8 cellular contexts compared by ENCODE assay signal in genomic region chr18:46343940-46344372, GRCh38.
DNase-seq lines count a peak whose midpoint lies in the region; ATAC-seq and TF ChIP-seq lines count a peak whose summit lies in the region.

No MANE protein-coding gene starts in this region.

- H3K27ac ChIP-seq in RWPE1 (peak overlapping the region; percentile 56), body of pancreas (no peak overlapping the region), prostate gland (no peak overlapping the region), brain microvascular endothelial cell (no peak overlapping the region)

- WGBS in body of pancreas, 2 donors = 47 to 54% methylated on average over 5 to 10 of the region's 10 CpGs
- WGBS in prostate gland = 45% methylated on average over 10 of the region's 10 CpGs

- TF ChIP-seq POLR2A in body of pancreas (IDR thresholded peaks at IDR 0.05) = no peak
- no peak for TF ChIP-seq POLR2A in prostate gland (IDR thresholded peaks at IDR 0.05)

- DNase-seq in activated gamma-delta T cell treated with Interleukin-2 at 50 U/mL for 16 hours (peak; percentile 20), activated gamma-delta T cell (lab: John Stamatoyannopoulos, UW) (no peak), RWPE1 (ENCODE audit: low spot score) (peak; percentile 18), body of pancreas (peak in 2 of 4 donors; percentile 13 to 21), prostate gland (ENCODE audit: low spot score) (peak; percentile 37), brain microvascular endothelial cell (no peak), HEK293T (ENCODE audit: extremely low spot score) (no peak)

- no peaks in the 10 kb centered on the region for H3K4me1 ChIP-seq in body of pancreas
- peaks cover 5% of the 10 kb centered on the region for H3K4me1 ChIP-seq in prostate gland (replicated peaks)

- POLR2A ChIA-PET in RWPE1 (lab: Yijun Ruan, JAX; ENCODE audit: low non-redundant PET) = no interaction called here
- POLR2A ChIA-PET in HEK293T (lab: Yijun Ruan, JAX) = no interaction called here

- intact Hi-C loops in body of pancreas (cut with DNase I) = no loop called here
- intact Hi-C loops in prostate gland (cut with DNase I) = no loop called here

- H3K36me3 ChIP-seq in body of pancreas (replicated peaks in 1 of 2; ENCODE audit: insufficient read depth in 1 of 2, low read depth in 2 of 2) = no peaks in the 10 kb centered on the region
- no peaks in the 10 kb centered on the region for H3K36me3 ChIP-seq in prostate gland
- no peaks in the 10 kb centered on the region for H3K36me3 ChIP-seq in brain microvascular endothelial cell (replicated peaks)

- H3K9me3 ChIP-seq in body of pancreas = no peaks in the 10 kb centered on the region
- H3K9me3 ChIP-seq in prostate gland = no peaks in the 10 kb centered on the region

- in situ Hi-C loops in brain microvascular endothelial cell (cut with HindIII; ENCODE audit: low pct_ligation_motif_present, low sequenced_read_pairs) = no loop called here

- H3K4me3 ChIP-seq in body of pancreas (no peak overlapping the region), prostate gland (no peak overlapping the region), brain microvascular endothelial cell (ENCODE audit: low read depth, low read length) (no peak overlapping the region)

- CTCF ChIA-PET in RWPE1 (lab: Yijun Ruan, JAX) (interaction anchor here (0.5 to 1.0 kb wide), 3 partner anchors 62 to 314 kb away, joined by 3 to 5 read pairs (median 4); no protein-coding TSS in a partner anchor), HEK293T (lab: Yijun Ruan, JAX) (interaction anchor here (0.5 kb wide), 1 partner anchor 75 kb away, joined by 3 read pairs; no protein-coding TSS in a partner anchor)

- no peaks in the 10 kb centered on the region for H3K27me3 ChIP-seq in body of pancreas
- H3K27me3 ChIP-seq in prostate gland (replicated peaks; ENCODE audit: insufficient read depth) = no peaks in the 10 kb centered on the region
- H3K27me3 ChIP-seq in brain microvascular endothelial cell (replicated peaks) = no peaks in the 10 kb centered on the region

- ATAC-seq in HG03066 (IDR thresholded peaks at IDR 0.05; ENCODE audit: low read depth, unreplicated experiment) (peak; percentile 72), body of pancreas (peak; percentile 47)

- no peak for TF ChIP-seq CTCF in RWPE1 (conservative IDR thresholded peaks at IDR 0.05; ENCODE audit: low read depth)
- no peak for TF ChIP-seq CTCF in body of pancreas (IDR thresholded peaks at IDR 0.05)
- TF ChIP-seq CTCF in prostate gland (IDR thresholded peaks at IDR 0.05) = no peak
- TF ChIP-seq CTCF in brain microvascular endothelial cell (IDR thresholded peaks at IDR 0.05; ENCODE audit: low read depth, low read length, missing control alignments) = no peak

TF ChIP-seq in HEK293T, 16 proteins besides CTCF, POLR2A, EP300 and RAD21:
- no peak for TF ChIP-seq FOXA1 (IDR thresholded peaks at IDR 0.05)
- no peak for TF ChIP-seq BHLHE40 (IDR thresholded peaks at IDR 0.05; ENCODE audit: borderline replicate concordance)
- TF ChIP-seq PKNOX1 (IDR thresholded peaks at IDR 0.05) = no peak
- TF ChIP-seq L3MBTL2 (conservative IDR thresholded peaks at IDR 0.05) = no peak
- no peak for TF ChIP-seq TARDBP (IDR thresholded peaks at IDR 0.05)
- no peak for TF ChIP-seq ARNT (IDR thresholded peaks at IDR 0.05)
- no peak for TF ChIP-seq FOXM1 (IDR thresholded peaks at IDR 0.05; ENCODE audit: borderline replicate concordance)
- TF ChIP-seq SP1 (IDR thresholded peaks at IDR 0.05) = no peak
- no peak for TF ChIP-seq NFRKB (IDR thresholded peaks at IDR 0.05)
- no peak for TF ChIP-seq LEF1 (IDR thresholded peaks at IDR 0.05; ENCODE audit: borderline replicate concordance)
- TF ChIP-seq FOXK2 (IDR thresholded peaks at IDR 0.05) = no peak
- no peak for TF ChIP-seq ZNF384 (IDR thresholded peaks at IDR 0.05)
- TF ChIP-seq CTBP1 (IDR thresholded peaks at IDR 0.05; ENCODE audit: borderline replicate concordance) = no peak

Comparison
In these comparisons a context has a peak if more than half of its experiments do, and no peak if none do; other contexts are left out.
1. DNase-seq: peak in activated gamma-delta T cell treated with Interleukin-2 at 50 U/mL for 16 hours (single experiment), RWPE1 (single experiment) and prostate gland (single experiment); none in activated gamma-delta T cell (single experiment), brain microvascular endothelial cell (single experiment) and HEK293T (single experiment).